10 cellular contexts compared by ENCODE assay signal in the genomic region with DNA sequence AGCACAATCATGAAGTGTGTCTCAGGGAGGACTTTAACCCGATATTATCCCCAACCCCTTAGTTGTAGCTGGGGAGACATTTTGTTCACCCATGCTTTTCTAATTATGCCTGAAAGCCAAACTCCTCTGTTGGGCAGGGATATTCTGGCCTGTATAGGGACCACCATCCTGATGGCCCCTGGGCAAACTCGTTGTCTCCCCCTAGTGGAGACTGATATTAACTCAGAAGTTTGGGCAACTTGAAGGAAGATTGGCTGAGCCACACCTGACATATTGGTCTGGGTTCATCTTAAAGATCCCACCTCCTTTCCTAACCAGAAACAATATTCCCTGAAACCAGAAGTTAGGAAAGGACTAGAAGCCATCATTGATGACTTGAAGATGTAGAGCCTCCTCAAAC. TPM values are rescaled to one million over a fixed set of nuclear protein-coding genes. Genes with fewer than 3 reads are reported as not detected.
A peak's percentile ranks its signal among the peaks of the same experiment; 100 is the strongest.
DNase-seq lines count a peak whose midpoint lies in the region; ATAC-seq and TF ChIP-seq lines count a peak whose summit lies in the region.
"Had no signal": no experiment of that assay in that cellular context is flagged by ENCODE, and none has a peak within 500 bp of the region (broad histone marks: within the 10 kb centered on the region; RNA-seq: fewer than 3 reads in every experiment).

No MANE protein-coding gene starts in this region.

- no peaks in the 10 kb centered on the region for H3K27me3 ChIP-seq in DND-41 (ENCODE audit: insufficient read depth, low read length, poor library complexity)
- H3K27me3 ChIP-seq: SJCRH30 had no signal

- DNase-seq in DND-41 (peak; percentile 12), RWPE1 (ENCODE audit: low spot score) (no peak), immature natural killer cell (peak in 2 of 3 donors; percentile 9 to 10), hepatic stellate cell (ENCODE audit: low spot score) (no peak), cardiac septum (ENCODE audit: low spot score) (no peak)

- ATAC-seq in DND-41 (ENCODE audit: insufficient read depth, low read depth) (peak; percentile 71; the same call in 2 of the 3 replicates), GM21529 (IDR thresholded peaks at IDR 0.05; ENCODE audit: unreplicated experiment) (peak; percentile 59), GM18907 (IDR thresholded peaks at IDR 0.05; ENCODE audit: unreplicated experiment) (no peak), GM21515 (IDR thresholded peaks at IDR 0.05; ENCODE audit: unreplicated experiment) (no peak)

- H3K9me3 ChIP-seq in DND-41 (ENCODE audit: insufficient read depth, low read length, severe bottlenecking): no peaks in the 10 kb centered on the region
- H3K9me3 ChIP-seq: SJCRH30 had no signal

- no peak overlapping the region for H3K4me2 ChIP-seq in DND-41 (ENCODE audit: insufficient read depth, low read length)

- no peak overlapping the region for H3K27ac Mint-ChIP-seq in immature natural killer cell
- H3K27ac Mint-ChIP-seq: stimulated activated naive CD8-positive, alpha-beta T cell treated with anti-CD3 and anti-CD28 coated beads, Interleukin-15, Interleukin-2, amounts not matched to agents 100 ng/mL and 50 ng/mL, for 24 hours had no signal

- H2AFZ ChIP-seq in DND-41 (ENCODE audit: low read depth, low read length): no peak overlapping the region

- TF ChIP-seq CTCF in DND-41 (IDR thresholded peaks at IDR 0.05; ENCODE audit: borderline replicate concordance, extremely low read depth, low read length, poor library complexity, severe bottlenecking) (peak; percentile 67), RWPE1 (conservative IDR thresholded peaks at IDR 0.05; ENCODE audit: low read depth) (peak; percentile 35; the same call in 1 of the 2 replicates)

- no peak overlapping the region for H3K27ac ChIP-seq in DND-41 (ENCODE audit: low read length)
- no peak overlapping the region for H3K27ac ChIP-seq in RWPE1
- H3K27ac ChIP-seq: SJCRH30 had no signal

- no peaks in the 10 kb centered on the region for H3K36me3 Mint-ChIP-seq in immature natural killer cell

- intact Hi-C loops in cardiac septum (cut with DNase I): no loop called here

- no peak overlapping the region for H3K4me3 ChIP-seq in DND-41 (ENCODE audit: low read depth in 1 of 2, low read length in 2 of 2)
- H3K4me3 ChIP-seq: SJCRH30 had no signal

- no peaks in the 10 kb centered on the region for H3K4me1 ChIP-seq in DND-41 (ENCODE audit: insufficient read depth, low read length)
- H3K4me1 ChIP-seq: SJCRH30 had no signal

- peaks cover 0 to 2% (median 2%) of the 10 kb centered on the region in 3 donors for H3K27me3 Mint-ChIP-seq in immature natural killer cell (ENCODE audit: low read depth in 3 of 3)
- H3K27me3 Mint-ChIP-seq: stimulated activated naive CD8-positive, alpha-beta T cell treated with anti-CD3 and anti-CD28 coated beads, Interleukin-15, Interleukin-2, amounts not matched to agents 100 ng/mL and 50 ng/mL, for 24 hours had no signal

- H3K9ac ChIP-seq in DND-41 (ENCODE audit: low read depth, low read length): no peak overlapping the region

- H4K20me1 ChIP-seq in DND-41 (ENCODE audit: insufficient read depth, low read length): no peaks in the 10 kb centered on the region

- H3K4me3 Mint-ChIP-seq in immature natural killer cell: no peak overlapping the region
- H3K4me3 Mint-ChIP-seq: stimulated activated naive CD8-positive, alpha-beta T cell treated with anti-CD3 and anti-CD28 coated beads, Interleukin-15, Interleukin-2, amounts not matched to agents 100 ng/mL and 50 ng/mL, for 24 hours had no signal

- POLR2A ChIA-PET in RWPE1 (lab: Yijun Ruan, JAX; ENCODE audit: low non-redundant PET): no interaction called here

- H3K36me3 ChIP-seq in DND-41 (ENCODE audit: insufficient read depth, low read length): no peaks in the 10 kb centered on the region
- H3K36me3 ChIP-seq: SJCRH30 had no signal

- peaks cover 0 to under 1% of the 10 kb centered on the region in 2 donors for H3K4me1 Mint-ChIP-seq in immature natural killer cell

- H3K9me3 Mint-ChIP-seq in immature natural killer cell: no peaks in the 10 kb centered on the region
- H3K9me3 Mint-ChIP-seq: stimulated activated naive CD8-positive, alpha-beta T cell treated with anti-CD3 and anti-CD28 coated beads, Interleukin-15, Interleukin-2, amounts not matched to agents 100 ng/mL and 50 ng/mL, for 24 hours had no signal

- H3K79me2 ChIP-seq in DND-41 (ENCODE audit: insufficient read depth, low read length): no peaks in the 10 kb centered on the region

- CTCF ChIA-PET in RWPE1 (lab: Yijun Ruan, JAX): interaction anchor here (1.0 kb wide), 1 partner anchor 18 kb away, joined by 3 read pairs; no protein-coding TSS in a partner anchor

RNA-seq across cellular contexts. Expression of a gene that starts 42.3 kb away (rescaled TPM):
- polyA plus RNA-seq in immature natural killer cell: not detected
- total RNA-seq in cardiac septum: 4.1 TPM
- total RNA-seq: SJCRH30 had no signal

Comparison
In these comparisons a context has a peak if more than half of its experiments do, and no peak if none do; other contexts are left out.
1. ATAC-seq: peak in DND-41 (single experiment) and GM21529 (single experiment); none in GM18907 (single experiment) and GM21515 (single experiment).
2. DNase-seq: peak in DND-41 (single experiment) and immature natural killer cell (2 of 3); none in RWPE1 (single experiment), hepatic stellate cell (single experiment) and cardiac septum (single experiment).